ENCODE assay signal across 12 cellular contexts in the genomic region with DNA sequence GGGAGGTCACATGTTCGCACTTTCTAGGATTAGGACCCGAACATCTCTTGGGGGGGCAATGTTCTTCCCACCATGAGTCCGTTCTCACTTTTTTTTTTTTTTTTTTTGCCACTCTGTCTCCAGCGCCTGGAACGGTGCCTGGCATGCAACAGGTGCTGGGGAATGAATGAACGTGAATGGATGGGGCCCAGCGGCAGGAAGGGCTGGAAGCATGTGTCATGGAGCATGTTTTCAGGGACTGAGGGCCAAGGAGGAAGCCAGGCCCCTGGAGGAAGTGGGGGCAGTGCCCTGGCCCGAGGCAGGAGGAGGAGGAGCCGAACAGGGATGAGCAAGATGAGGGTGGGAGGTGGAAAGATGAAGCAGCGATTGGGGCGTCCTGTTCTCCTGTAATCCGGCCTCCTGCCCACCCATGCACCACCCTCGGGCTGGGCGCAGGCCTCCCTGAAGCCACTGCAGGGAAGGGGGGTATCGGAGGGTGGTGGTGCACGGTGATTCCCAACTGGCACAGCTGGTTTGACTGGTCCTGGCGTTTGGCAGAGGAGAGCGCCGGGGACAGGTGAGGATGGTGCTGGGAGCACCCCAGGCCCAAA. TPM values are rescaled to one million over a fixed set of nuclear protein-coding genes. Genes with fewer than 3 reads are reported as not detected.
DNase-seq lines count a peak whose midpoint lies in the region; ATAC-seq, FAIRE-seq and TF ChIP-seq lines count a peak whose summit lies in the region.
"Had no signal": no experiment of that assay in that cellular context is flagged by ENCODE, and none has a peak within 500 bp of the region (broad histone marks: within the 10 kb centered on the region; RNA-seq: fewer than 3 reads in every experiment).

No MANE protein-coding gene starts in this region.

- no peak overlapping the region for H3K9ac ChIP-seq in HepG2 (ENCODE audit: insufficient read depth, low read depth, low read length)

- no peak for TF ChIP-seq EP300 in HepG2 (IDR thresholded peaks at IDR 0.05; ENCODE audit: low read depth in 2 of 2, low read length in 2 of 2)
- no peak for TF ChIP-seq EP300 in HepG2 (CRISPR knock-in tag; IDR thresholded peaks at IDR 0.05; ENCODE audit: borderline replicate concordance)

- no peak for TF ChIP-seq RAD21 in HepG2 (CRISPR knock-in tag; IDR thresholded peaks at IDR 0.05)

- H3K4me1 ChIP-seq in HepG2 (ENCODE audit: insufficient read depth, low read length) = peaks cover 10% of the 10 kb centered on the region; the same call in 1 of the 2 replicates
- H3K4me1 ChIP-seq: uterus had no signal

- intact Hi-C loops in HepG2 (cut with micrococcal nuclease; ENCODE audit: unreplicated experiment) = no loop called here
- intact Hi-C loops in sciatic nerve (cut with DNase I) = no loop called here

- H3K79me2 ChIP-seq in HepG2 (ENCODE audit: insufficient read depth, low read length) = no peaks in the 10 kb centered on the region

- no peak overlapping the region for H3K4me3 ChIP-seq in HepG2 (replicated peaks in 1 of 3; ENCODE audit: insufficient read depth in 1 of 3, low read depth in 2 of 3, low read length in 3 of 3)
- H3K4me3 ChIP-seq: uterus had no signal

- no peak overlapping the region for H3K4me2 ChIP-seq in HepG2 (ENCODE audit: low read depth, low read length)

- TF ChIP-seq POLR2A in HepG2 (IDR thresholded peaks at IDR 0.05; ENCODE audit: insufficient read depth in 1 of 2, low read depth in 2 of 2, low read length in 2 of 2) = no peak

- no TSS peak for BruUV-seq in HepG2 (replicated peaks; lab: Mats Ljungman, UMichigan)

- in situ Hi-C loops in ACHN (cut with HindIII; ENCODE audit: low pct_ligation_motif_present, low pct_unique_long_range_greater_than_20kb, low sequenced_read_pairs) = no loop called here
- in situ Hi-C loops in HepG2 (cut with HindIII; ENCODE audit: extremely low pct_ligation_motif_present, low pct_unique_long_range_greater_than_20kb) = no loop called here

- CTCF ChIA-PET in HepG2 (lab: Yijun Ruan, JAX; ENCODE audit: low intra/inter-chr PET ratio, low total read pairs) = no interaction called here

- FAIRE-seq in HTR-8/SVneo (lab: Jason Lieb, UNC) (peak; percentile 87), HepG2 (lab: Jason Lieb, UNC) (no peak)
- FAIRE-seq: endometrium had no signal

- H3K36me3 ChIP-seq in HepG2 (replicated peaks in 1 of 2; ENCODE audit: control insufficient read depth in 1 of 2, insufficient read depth in 2 of 2, low read length in 2 of 2) = no peaks in the 10 kb centered on the region
- H3K36me3 ChIP-seq: uterus had no signal

- TF ChIP-seq CTCF in VCaP (conservative IDR thresholded peaks at IDR 0.05) (no peak), HepG2 (CRISPR knock-in tag; IDR thresholded peaks at IDR 0.05) (no peak)

- no peaks in the 10 kb centered on the region for H3K9me3 ChIP-seq in HepG2 (ENCODE audit: low read length)
- H3K9me3 ChIP-seq: uterus had no signal

- no peak overlapping the region for H2AFZ ChIP-seq in HepG2 (ENCODE audit: low read length)

- POLR2A ChIA-PET in HepG2 (lab: Yijun Ruan, JAX) = no interaction called here

- DNase-seq in ACHN = peak; percentile 67
- peak; percentile 85 for DNase-seq in HTR-8/SVneo (ENCODE audit: insufficient read length, low spot score)
- no peak for DNase-seq in HepG2 (ENCODE audit: low spot score)
- DNase-seq in activated naive CD4-positive, alpha-beta T cell treated with Interleukin-2 at 50 U/mL for 16 hours = no peak
- no peak for DNase-seq in sciatic nerve (ENCODE audit: low spot score)
- DNase-seq: CD4-positive, CD25-positive, alpha-beta regulatory T cell; NCI-H446; uterus had no signal

- WGBS in HepG2 (ENCODE audit: low lambda C conversion rate) = 34% methylated on average over 16 of the region's 19 CpGs

- ATAC-seq in HepG2 (no peak), HG03439 (IDR thresholded peaks at IDR 0.05; ENCODE audit: unreplicated experiment) (no peak), HG02571 (IDR thresholded peaks at IDR 0.05; ENCODE audit: unreplicated experiment) (no peak), sciatic nerve (no peak)

- H3K27ac ChIP-seq in VCaP (peak overlapping the region; percentile 94), HepG2 (ENCODE audit: extremely low read length, insufficient read depth, low read length) (no peak overlapping the region)
- H3K27ac ChIP-seq: uterus had no signal

- H3K27me3 ChIP-seq in HepG2 (ENCODE audit: control insufficient read depth in 1 of 2, insufficient read depth in 2 of 2, low read length in 2 of 2) = 0 out of 5 replicates have a peak, but pooled peaks cover 0 to 2% of the 10 kb centered on the region in 2 experiments
- H3K27me3 ChIP-seq: uterus had no signal

- no peaks in the 10 kb centered on the region for H4K20me1 ChIP-seq in HepG2 (ENCODE audit: insufficient read depth, low read length)

TF ChIP-seq in HepG2, 621 proteins besides CTCF, POLR2A, EP300 and RAD21:
- TF ChIP-seq HNRNPL (IDR thresholded peaks at IDR 0.05; ENCODE audit: low read depth, low read length) (0 out of 2 replicates have a peak, but pooled peaks have one; percentile 46), ZNF326 (CRISPR knock-in tag; IDR thresholded peaks at IDR 0.05; ENCODE audit: borderline replicate concordance) (no peak)

RNA-seq across cellular contexts. Expression of a gene that starts 8.8 kb away (rescaled TPM):
- total RNA-seq in HepG2 (2016; rRNA removed; fragmentation: Illumina TruSeq; extraction: Trizol) (not detected in 2 replicates), sciatic nerve (not detected)
- total RNA-seq in HepG2 (2016; cell fraction: cytosol; rRNA removed; fragmentation: Illumina TruSeq; extraction: Trizol; ENCODE audit: low read depth) = not detected in 2 replicates
- not detected in 2 replicates for total RNA-seq in HepG2 (2016; cell fraction: insoluble cytoplasmic fraction; rRNA removed; fragmentation: Illumina TruSeq; extraction: Trizol)
- not detected in 2 replicates for total RNA-seq in HepG2 (2016; cell fraction: membrane; rRNA removed; fragmentation: Illumina TruSeq; extraction: Trizol)
- not detected in 2 replicates for total RNA-seq in HepG2 (2016; cell fraction: nucleus; rRNA removed; fragmentation: Illumina TruSeq; extraction: Trizol)
- 0.07 and 0.13 TPM in 2 replicates for polyA plus RNA-seq in HepG2 (2011; rRNA removed)
- polyA plus RNA-seq in HepG2 (2011; cell fraction: cytosol; rRNA removed) = not detected in 2 replicates
- polyA plus RNA-seq in HepG2 (2011; cell fraction: nucleus; rRNA removed) = not detected in 2 replicates
- polyA plus RNA-seq in HepG2 (2012) = 0.19 TPM in 1 of 2 replicates, not detected in the other
- 0.14 TPM in 1 of 2 replicates, not detected in the other for polyA plus RNA-seq in HepG2 (2016; cell fraction: cytosol; fragmentation: Illumina TruSeq; extraction: Trizol; ENCODE audit: low read depth)
- polyA plus RNA-seq in HepG2 (2016; cell fraction: insoluble cytoplasmic fraction; fragmentation: Illumina TruSeq; extraction: Trizol; ENCODE audit: low read depth) = not detected in 2 replicates
- not detected in 2 replicates for polyA plus RNA-seq in HepG2 (2016; cell fraction: membrane; fragmentation: Illumina TruSeq; extraction: Trizol; ENCODE audit: low read depth)
- not detected in 2 replicates for polyA plus RNA-seq in HepG2 (2016; cell fraction: nucleus; fragmentation: Illumina TruSeq; extraction: Trizol; ENCODE audit: insufficient read depth, low read depth)
- 0.30 and 0.56 TPM in 2 replicates for polyA minus RNA-seq in HepG2 (2011; rRNA and poly(A)+ RNA removed; ENCODE audit: low replicate concordance)
- not detected in 2 replicates for polyA minus RNA-seq in HepG2 (2011; cell fraction: cytosol; rRNA and poly(A)+ RNA removed)
- polyA minus RNA-seq in HepG2 (2011; cell fraction: nucleus; rRNA and poly(A)+ RNA removed) = not detected in 2 replicates
- total RNA-seq: CD4-positive, CD25-positive, alpha-beta regulatory T cell had no signal

RNA-seq across cellular contexts. Expression of a gene that starts 31.6 kb away (rescaled TPM):
- 0.22 and 0.29 TPM in 2 replicates for total RNA-seq in HepG2 (2016; rRNA removed; fragmentation: Illumina TruSeq; extraction: Trizol)
- 0.10 and 0.18 TPM in 2 replicates for total RNA-seq in HepG2 (2016; cell fraction: cytosol; rRNA removed; fragmentation: Illumina TruSeq; extraction: Trizol; ENCODE audit: low read depth)
- total RNA-seq in HepG2 (2016; cell fraction: insoluble cytoplasmic fraction; rRNA removed; fragmentation: Illumina TruSeq; extraction: Trizol) = 0.27 and 0.45 TPM in 2 replicates
- total RNA-seq in HepG2 (2016; cell fraction: membrane; rRNA removed; fragmentation: Illumina TruSeq; extraction: Trizol) = 0.09 and 0.21 TPM in 2 replicates
- total RNA-seq in HepG2 (2016; cell fraction: nucleus; rRNA removed; fragmentation: Illumina TruSeq; extraction: Trizol) = 0.38 and 0.47 TPM in 2 replicates
- polyA plus RNA-seq in HepG2 (2011; rRNA removed) = 0.18 and 0.30 TPM in 2 replicates
- polyA plus RNA-seq in HepG2 (2011; cell fraction: cytosol; rRNA removed) = 0.10 and 0.19 TPM in 2 replicates
- 1.7 and 2.2 TPM in 2 replicates for polyA plus RNA-seq in HepG2 (2011; cell fraction: nucleus; rRNA removed)
- 1.6 and 2.0 TPM in 2 replicates for polyA plus RNA-seq in HepG2 (2012)
- 0.05 and 0.07 TPM in 2 replicates for polyA plus RNA-seq in HepG2 (2016; cell fraction: cytosol; fragmentation: Illumina TruSeq; extraction: Trizol; ENCODE audit: low read depth)
- polyA plus RNA-seq in HepG2 (2016; cell fraction: insoluble cytoplasmic fraction; fragmentation: Illumina TruSeq; extraction: Trizol; ENCODE audit: low read depth) = 0.45 and 0.47 TPM in 2 replicates
- polyA plus RNA-seq in HepG2 (2016; cell fraction: membrane; fragmentation: Illumina TruSeq; extraction: Trizol; ENCODE audit: low read depth) = 0.09 and 0.14 TPM in 2 replicates
- 1.5 and 1.6 TPM in 2 replicates for polyA plus RNA-seq in HepG2 (2016; cell fraction: nucleus; fragmentation: Illumina TruSeq; extraction: Trizol; ENCODE audit: insufficient read depth, low read depth)
- 0.16 and 0.23 TPM in 2 replicates for polyA minus RNA-seq in HepG2 (2011; rRNA and poly(A)+ RNA removed; ENCODE audit: low replicate concordance)
- polyA minus RNA-seq in HepG2 (2011; cell fraction: cytosol; rRNA and poly(A)+ RNA removed) = 0.18 and 0.69 TPM in 2 replicates
- polyA minus RNA-seq in HepG2 (2011; cell fraction: nucleus; rRNA and poly(A)+ RNA removed) = 0.25 and 0.39 TPM in 2 replicates
- total RNA-seq in sciatic nerve = 0.76 TPM
- polyA plus RNA-seq: CD4-positive, CD25-positive, alpha-beta regulatory T cell had no signal

Comparison
In these comparisons a context has a peak if more than half of its experiments do, and no peak if none do; other contexts are left out.
1. DNase-seq: peak in ACHN (single experiment) and HTR-8/SVneo (single experiment); none in HepG2 (single experiment), activated naive CD4-positive, alpha-beta T cell treated with Interleukin-2 at 50 U/mL for 16 hours (single experiment) and sciatic nerve (single experiment).